ENCODE assay signal across 7 cellular contexts in the genomic region with DNA sequence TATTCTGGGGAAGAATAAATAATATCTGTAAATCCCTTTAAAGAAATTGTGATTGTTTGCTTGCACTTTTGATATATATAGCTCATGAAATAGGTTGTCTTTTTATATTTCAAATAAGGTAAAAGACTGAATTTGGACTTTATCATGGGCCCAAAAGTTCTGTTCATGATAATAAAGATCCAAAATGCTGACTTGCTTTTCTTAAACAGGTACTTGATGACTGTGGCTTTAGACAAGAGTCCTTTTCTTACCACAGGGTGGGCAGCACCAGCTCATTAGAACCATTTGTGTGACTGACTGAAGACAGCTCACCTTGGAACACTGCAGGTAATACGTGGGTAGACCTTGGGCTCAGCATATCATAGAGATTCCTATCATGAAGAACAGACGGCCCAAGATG.
"Had no signal": no experiment of that assay in that cellular context is flagged by ENCODE, and none has a peak within 500 bp of the region (broad histone marks: within the 10 kb centered on the region; RNA-seq: fewer than 3 reads in every experiment).

No MANE protein-coding gene starts in this region.

- H3K9ac ChIP-seq: GM23248 had no signal

- H3K4me1 Mint-ChIP-seq: IgD-negative memory B cell had no signal

- H3K36me3 Mint-ChIP-seq: IgD-negative memory B cell had no signal

- DNase-seq: GM23248, GOT3, H7, HCEC 1CT, Kasumi-1, KG1 had no signal

- H3K27ac Mint-ChIP-seq: IgD-negative memory B cell had no signal

- H3K4me3 ChIP-seq: GM23248 had no signal

- H3K27ac ChIP-seq: GM23248 had no signal

- H2AFZ ChIP-seq: GM23248 had no signal

- H3K4me3 Mint-ChIP-seq: IgD-negative memory B cell had no signal
